Comparison of ENCODE assay signal across 13 cellular contexts in the genomic region with DNA sequence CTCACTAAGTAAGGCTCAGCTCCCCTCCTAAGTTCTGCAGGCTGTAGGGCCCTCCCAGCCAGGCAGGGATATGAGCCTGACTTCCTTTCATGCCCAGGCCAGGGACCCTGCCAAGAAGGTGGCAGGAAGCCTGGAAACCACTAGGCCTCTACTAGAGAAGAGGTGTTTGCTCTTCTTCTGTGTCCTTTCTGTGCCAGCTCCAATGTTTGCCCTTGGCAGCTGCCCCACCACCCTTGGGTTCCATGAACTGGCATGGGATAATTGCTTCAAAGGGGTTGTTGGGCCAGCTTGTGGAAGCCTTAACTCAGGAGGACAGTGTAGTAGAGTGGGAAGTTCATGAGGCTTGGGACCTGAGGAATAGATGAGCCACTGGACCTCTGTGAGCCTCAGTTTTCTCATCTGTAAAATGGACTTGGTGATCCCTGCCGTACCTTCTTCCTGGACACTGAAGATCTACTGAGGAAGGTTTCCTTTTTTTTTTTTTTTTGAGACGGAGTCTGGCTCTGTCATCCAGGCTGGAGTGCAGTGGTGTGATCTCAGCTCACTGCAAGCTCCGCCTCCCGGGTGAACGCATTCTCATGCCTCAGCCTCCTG. TPM values are rescaled to one million over a fixed set of nuclear protein-coding genes. Genes with fewer than 3 reads are reported as not detected.
A peak's percentile ranks its signal among the peaks of the same experiment; 100 is the strongest.
DNase-seq lines count a peak whose midpoint lies in the region; ATAC-seq, FAIRE-seq and TF ChIP-seq lines count a peak whose summit lies in the region.
"Had no signal": no experiment of that assay in that cellular context is flagged by ENCODE, and none has a peak within 500 bp of the region (broad histone marks: within the 10 kb centered on the region; RNA-seq: fewer than 3 reads in every experiment).

No MANE protein-coding gene starts in this region.

- no peaks in the 10 kb centered on the region for H3K36me3 ChIP-seq in H1 (ENCODE audit: control insufficient read depth in 2 of 4, insufficient read depth in 4 of 4, low read length in 3 of 4)
- H3K36me3 ChIP-seq in sigmoid colon = no peaks in the 10 kb centered on the region
- no peaks in the 10 kb centered on the region for H3K36me3 ChIP-seq in transverse colon

- POLR2A ChIA-PET in H1 (lab: Charles Lee; ENCODE audit: partially characterized antibody) = interaction anchor here (0.7 to 1.8 kb wide), 4 partner anchors 8 to 18 kb away, joined by 3 to 6 read pairs (median 4); a partner anchor contains a TSS

- no peak for FAIRE-seq in H1 (lab: Jason Lieb, UNC)

- no peak overlapping the region for H3K4me3 ChIP-seq in LNCaP clone FGC (ENCODE audit: low read depth, low read length)
- H3K4me3 ChIP-seq in H1 (ENCODE audit: extremely low read depth in 1 of 4, insufficient read depth in 2 of 4, low read depth in 3 of 4, low read length in 4 of 4) = no peak overlapping the region
- H3K4me3 ChIP-seq in sigmoid colon = no peak overlapping the region
- H3K4me3 ChIP-seq in transverse colon = no peak overlapping the region

- peak; percentile 75 for DNase-seq in LNCaP clone FGC (ENCODE audit: low read depth)
- DNase-seq in NCI-H446 (lab: John Stamatoyannopoulos, UW) = peak; percentile 66 to 84
- no peak for DNase-seq in H1 (ENCODE audit: low read depth in 1 of 2, low spot score in 2 of 2)
- no peak for DNase-seq in sigmoid colon
- no peak for DNase-seq in transverse colon
- no peak for DNase-seq in activated effector memory CD4-positive, alpha-beta T cell treated with anti-CD3 and anti-CD28 coated beads, Interleukin-2, amount 50 U/mL, for 16 hours
- DNase-seq: cortex of kidney; DMS153; Kasumi-1; NCI-H1694 treated with DMSO at 0.1 percent for 48 hours; NCI-H510A treated with DMSO at 0.1 percent for 48 hours; stimulated activated CD4-positive, alpha-beta T cell treated with anti-CD3 and anti-CD28 coated beads, Interleukin-1b, Interleukin-23, amount 100 ng/mL, for 48 hours had no signal

- H3K4me1 ChIP-seq in H1 (replicated peaks in 1 of 4; ENCODE audit: control insufficient read depth in 3 of 4, insufficient read depth in 4 of 4, low read length in 3 of 4) = peaks cover 0 to 9% (median 4%) of the 10 kb centered on the region in 4 experiments; a peak in 4 of 7 replicates
- peaks cover 0 to 92% (median 68%) of the 10 kb centered on the region in 4 donors for H3K4me1 ChIP-seq in sigmoid colon
- H3K4me1 ChIP-seq in transverse colon = peaks cover 34 to 88% (median 48%) of the 10 kb centered on the region in 4 donors

- no peak overlapping the region for H3K23ac ChIP-seq in H1 (ENCODE audit: insufficient read length)

- no peak overlapping the region for H2AFZ ChIP-seq in H1 (ENCODE audit: low read length)

- no peak overlapping the region for H2BK12ac ChIP-seq in H1 (ENCODE audit: low read depth, low read length)

- no peak for TF ChIP-seq EP300 in H1 (IDR thresholded peaks at IDR 0.05; ENCODE audit: borderline replicate concordance in 1 of 2, low read depth in 2 of 2, low read length in 2 of 2)
- no peak for TF ChIP-seq EP300 in sigmoid colon (IDR thresholded peaks at IDR 0.05)
- no peak for TF ChIP-seq EP300 in transverse colon (IDR thresholded peaks at IDR 0.05; ENCODE audit: low read depth)

- ATAC-seq in HG02678 (IDR thresholded peaks at IDR 0.05; ENCODE audit: unreplicated experiment) = no peak

- no peak overlapping the region for H3K4me2 ChIP-seq in H1 (ENCODE audit: insufficient read depth in 1 of 2, low read depth in 2 of 2, low read length in 2 of 2)

- H2BK15ac ChIP-seq in H1 (ENCODE audit: low read length) = no peak overlapping the region

- H3K27me3 ChIP-seq in H1 (replicated peaks in 1 of 4; ENCODE audit: control insufficient read depth in 3 of 4, extremely low read depth in 1 of 4, insufficient read depth in 3 of 4, low read length in 3 of 4) (peaks cover 0 to 6% (median 0%) of the 10 kb centered on the region in 4 experiments; a peak in 2 of 7 replicates), sigmoid colon (no peaks in the 10 kb centered on the region), transverse colon (no peaks in the 10 kb centered on the region)

- peaks cover 3% of the 10 kb centered on the region; the same call in 1 of the 2 replicates for H3K23me2 ChIP-seq in H1 (ENCODE audit: low read depth, low read length)

- H3K9ac ChIP-seq in H1 (replicated peaks in 1 of 4; ENCODE audit: extremely low read depth in 1 of 4, low read depth in 3 of 4, low read length in 3 of 4) = no peak overlapping the region

- no peak for TF ChIP-seq RAD21 in H1 (IDR thresholded peaks at IDR 0.05 in 1 of 2, conservative IDR thresholded peaks at IDR 0.05 in 1 of 2; ENCODE audit: low read depth in 2 of 2, low read length in 2 of 2)

- H3K27ac ChIP-seq in H1 (ENCODE audit: low read depth, low read length) (no peak overlapping the region), sigmoid colon (peak overlapping the region in 3 of 4 donors; percentile 12 to 80 (median 45)), transverse colon (peak overlapping the region in 2 of 4 donors; percentile 29 to 83)

- H3K9me3 ChIP-seq in H1 (ENCODE audit: insufficient read depth in 2 of 2, low read depth in 1 of 2, low read length in 1 of 2) (no peaks in the 10 kb centered on the region), sigmoid colon (no peaks in the 10 kb centered on the region), transverse colon (no peaks in the 10 kb centered on the region)

- no peak overlapping the region for H2AK5ac ChIP-seq in H1 (ENCODE audit: low read depth, low read length)

- in situ Hi-C loops in transverse colon (cut with MboI; ENCODE audit: low pct_ligation_motif_present in 1 of 4, low pct_unique_long_range_greater_than_20kb in 1 of 4, low sequenced_read_pairs in 3 of 4) = no loop called here

- no peak overlapping the region for H4K5ac ChIP-seq in H1 (ENCODE audit: insufficient read length, low read depth, low read length)

- TF ChIP-seq CTCF in LNCaP clone FGC (IDR thresholded peaks at IDR 0.05; ENCODE audit: control insufficient read depth, extremely low read depth, insufficient read depth) (no peak), H1 (IDR thresholded peaks at IDR 0.05; ENCODE audit: control extremely low read depth in 1 of 3, insufficient read depth in 1 of 3, low read depth in 1 of 3, low read length in 3 of 3) (no peak), sigmoid colon (IDR thresholded peaks at IDR 0.05) (no peak), transverse colon (IDR thresholded peaks at IDR 0.05) (no peak)

- H4K8ac ChIP-seq in H1 (ENCODE audit: extremely low read depth, insufficient read depth, low read length) = no peak overlapping the region

- CTCF ChIA-PET in H1 (lab: Charles Lee; ENCODE audit: partially characterized antibody) = interaction anchor here (0.6 to 3.2 kb wide), 6 partner anchors 7 to 174 kb away, joined by 3 to 11 read pairs (median 3); no protein-coding TSS in a partner anchor

- no peak overlapping the region for H3K18ac ChIP-seq in H1 (ENCODE audit: extremely low read depth, low read length)

- H3K4ac ChIP-seq in H1 (replicated peaks; ENCODE audit: insufficient read length, low read depth, low read length) = no peak overlapping the region

- intact Hi-C loops in sigmoid colon (cut with DNase I) = no loop called here
- intact Hi-C loops in transverse colon (cut with DNase I; ENCODE audit: low total_unique reads) = no loop called here

- peaks cover 0 to 2% of the 10 kb centered on the region in 2 experiments; a peak in 1 of 4 replicates for H3K79me2 ChIP-seq in H1 (ENCODE audit: control insufficient read depth in 1 of 2, insufficient read depth in 2 of 2, low read length in 2 of 2)

- 93% methylated on average over 5 of the region's 5 CpGs; no CpG with 5 or more reads in 1 of the 2 experiments for WGBS in H1 (ENCODE audit: extremely low coverage in 1 of 2, insufficient coverage in 1 of 2, insufficient read length in 1 of 2, insufficient replicate concordance in 2 of 2, low coverage in 1 of 2, low lambda C conversion rate in 2 of 2, missing lambda C conversion rate in 1 of 2), 2 experiments
- 96 to 98% methylated on average over 5 of the region's 5 CpGs for WGBS in sigmoid colon, 2 donors
- WGBS in transverse colon (ENCODE audit: low coverage in 1 of 2), 2 donors = 94 to 100% methylated on average over 1 to 5 of the region's 5 CpGs

- no peak overlapping the region for H2BK20ac ChIP-seq in H1 (ENCODE audit: low read length)

- no peak overlapping the region for H2BK5ac ChIP-seq in H1 (ENCODE audit: low read depth, low read length)

- peak overlapping the region; percentile 16 for H4K91ac ChIP-seq in H1 (replicated peaks; ENCODE audit: insufficient read length, low read length)

- H3K14ac ChIP-seq in H1 (ENCODE audit: insufficient read length) = no peak overlapping the region

- H3K56ac ChIP-seq in H1 (replicated peaks; ENCODE audit: insufficient read length, low read depth, low read length) = no peak overlapping the region

- no peak for TF ChIP-seq POLR2A in H1 (IDR thresholded peaks at IDR 0.05; ENCODE audit: control extremely low read depth in 1 of 2, low read depth in 2 of 2, low read length in 2 of 2)
- TF ChIP-seq POLR2A in sigmoid colon (IDR thresholded peaks at IDR 0.05) = no peak
- TF ChIP-seq POLR2A in transverse colon (IDR thresholded peaks at IDR 0.05) = no peak

- peaks cover 3% of the 10 kb centered on the region; the same call in 1 of the 2 replicates for H3K79me1 ChIP-seq in H1 (ENCODE audit: low read depth, low read length)

- peaks cover 7 to 9% of the 10 kb centered on the region in 2 experiments for H4K20me1 ChIP-seq in H1 (replicated peaks in 1 of 2; ENCODE audit: control insufficient read depth in 1 of 2, insufficient read depth in 2 of 2, low read length in 2 of 2)

- no peak overlapping the region for H2BK120ac ChIP-seq in H1 (replicated peaks; ENCODE audit: low read depth, low read length)

RNA-seq across cellular contexts. Expression of a gene that starts 3.9 kb away (rescaled TPM):
- 11.2 and 11.6 TPM in 2 replicates for total RNA-seq in H1 (2021; fragmentation: NEBNext Ultra II Directional; extraction: Animal tissue kit (Norgen Biotek cat#: 25700))
- polyA plus RNA-seq in H1 (2011; rRNA removed) (12.9 and 13.5 TPM in 2 replicates), sigmoid colon (10 to 100 TPM in 1 of 3 donors, 1 to 10 TPM in 2; 4.2 to 23.1 (median 7.4) TPM)
- polyA plus RNA-seq in H1 (2011; cell fraction: cytosol; rRNA removed) = 7.3 TPM
- 6.5 TPM for polyA plus RNA-seq in H1 (2011; cell fraction: nucleus; rRNA removed)
- polyA plus RNA-seq in H1 (2012, experiment 1 of 2) = 7.5 to 10.5 TPM (median 8.8 TPM) in 4 replicates
- polyA plus RNA-seq in H1 (2012, experiment 2 of 2) = 8.0 TPM
- 14.9 TPM for polyA plus RNA-seq in H1 (2013, experiment 1 of 2)
- polyA plus RNA-seq in H1 (2013, experiment 2 of 2) = 17.3 TPM
- polyA minus RNA-seq in H1 (2011; rRNA and poly(A)+ RNA removed) = 19.7 and 19.8 TPM in 2 replicates
- polyA minus RNA-seq in H1 (2011; cell fraction: cytosol; rRNA and poly(A)+ RNA removed) = 12.4 TPM
- polyA minus RNA-seq in H1 (2011; cell fraction: nucleus; rRNA and poly(A)+ RNA removed) = 9.9 TPM
- total RNA-seq in sigmoid colon (10 to 100 TPM; 19.6 to 27.4 (median 25.8) TPM), transverse colon (10 to 100 TPM; 23.3 to 36.3 (median 33.3) TPM)

RNA-seq across cellular contexts. Expression of a gene that starts 17.9 kb away (rescaled TPM):
- 28.5 and 30.9 TPM in 2 replicates for total RNA-seq in H1 (2021; fragmentation: NEBNext Ultra II Directional; extraction: Animal tissue kit (Norgen Biotek cat#: 25700))
- polyA plus RNA-seq in H1 (2011; rRNA removed) (17.6 and 19.4 TPM in 2 replicates), sigmoid colon (10 to 100 TPM in 1 of 3 donors, 1 to 10 TPM in 2; 1.2 to 11.6 (median 3.2) TPM)
- 19.1 TPM for polyA plus RNA-seq in H1 (2011; cell fraction: cytosol; rRNA removed)
- polyA plus RNA-seq in H1 (2011; cell fraction: nucleus; rRNA removed) = 15.4 TPM
- polyA plus RNA-seq in H1 (2012, experiment 1 of 2) = 15.1 to 18.3 TPM (median 17.2 TPM) in 4 replicates
- polyA plus RNA-seq in H1 (2012, experiment 2 of 2) = 19.3 TPM
- polyA plus RNA-seq in H1 (2013, experiment 1 of 2) = 16.2 TPM
- polyA plus RNA-seq in H1 (2013, experiment 2 of 2) = 17.2 TPM
- polyA minus RNA-seq in H1 (2011; rRNA and poly(A)+ RNA removed) = 14.0 and 19.9 TPM in 2 replicates
- polyA minus RNA-seq in H1 (2011; cell fraction: cytosol; rRNA and poly(A)+ RNA removed) = 16.4 TPM
- 10.6 TPM for polyA minus RNA-seq in H1 (2011; cell fraction: nucleus; rRNA and poly(A)+ RNA removed)
- total RNA-seq in sigmoid colon (not detected), transverse colon (10 to 100 TPM in 1 of 4 donors, 1 to 10 TPM in 1, not detected in 2; 1.1 to 14.9 TPM)

Comparison
In these comparisons a context has a peak if more than half of its experiments do, and no peak if none do; other contexts are left out.
1. DNase-seq: peak in LNCaP clone FGC (single experiment) and NCI-H446 (2 of 2); none in H1 (0 of 2), sigmoid colon (single experiment), transverse colon (single experiment) and activated effector memory CD4-positive, alpha-beta T cell treated with anti-CD3 and anti-CD28 coated beads, Interleukin-2, amount 50 U/mL, for 16 hours (single experiment).